9 cellular contexts compared by ENCODE assay signal in the genomic region with DNA sequence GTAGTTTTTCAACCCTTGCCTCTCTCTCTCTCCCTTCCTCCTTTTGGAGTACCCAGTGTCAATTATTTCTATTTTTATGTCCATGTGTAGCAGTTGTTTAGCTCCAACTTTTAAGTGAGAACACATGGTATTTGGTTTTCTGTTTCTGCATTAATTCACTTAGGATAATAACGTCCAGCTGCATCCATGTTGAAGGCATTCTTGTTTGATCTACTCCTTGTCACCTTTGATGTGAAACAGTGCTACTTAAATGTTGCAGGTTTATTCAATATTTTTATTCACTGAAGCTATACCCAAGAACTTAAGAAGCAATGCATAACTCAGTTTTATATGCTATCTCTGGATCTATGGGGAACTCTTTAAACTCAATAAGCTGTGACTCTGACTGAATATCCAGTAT.
"Had no signal": no experiment of that assay in that cellular context is flagged by ENCODE, and none has a peak within 500 bp of the region (broad histone marks: within the 10 kb centered on the region; RNA-seq: fewer than 3 reads in every experiment).

No MANE protein-coding gene starts in this region.

- DNase-seq: GM23248, GOT3, H7, H9, HCEC 1CT, HFFc6 had no signal

- H3K9me3 ChIP-seq: HAP-1 had no signal

- H3K4me2 ChIP-seq: GM23338 had no signal

- H2AFZ ChIP-seq: GM23248, GM23338 had no signal

- ATAC-seq: GM23338, HCT116 had no signal

- H3K36me3 ChIP-seq: HAP-1 had no signal

- H3K4me3 ChIP-seq: GM23248, GM23338, HAP-1 had no signal

- H3K27ac ChIP-seq: GM23248 had no signal

- H3K4me1 ChIP-seq: HAP-1 had no signal

- H3K9ac ChIP-seq: GM23248 had no signal
